ENCODE assay signal across 1 cellular context in genomic region chr12:110354172-110354780, GRCh38.
TF ChIP-seq lines count a peak whose summit lies in the region.

No MANE protein-coding gene starts in this region.

TF ChIP-seq in K562, 482 proteins besides CTCF, POLR2A, EP300 and RAD21 (continued from another document and continues in another):
- no peak for TF ChIP-seq USF1 (CRISPR knock-in tag; IDR thresholded peaks at IDR 0.05)
- TF ChIP-seq ZNF274 (IDR thresholded peaks at IDR 0.05; ENCODE audit: borderline replicate concordance, low read depth, low read length) = peak; percentile 75; the same call in 1 of the 2 replicates
- peak; percentile 42 for TF ChIP-seq ZBTB33 (CRISPR knock-in tag; IDR thresholded peaks at IDR 0.05)
- peak; percentile 46; the same call in 1 of the 2 replicates for TF ChIP-seq GABPA (tag; conservative IDR thresholded peaks at IDR 0.05; ENCODE audit: low read depth)
- peak in 1 of 2 experiments; percentile 95; a peak in 2 of 4 replicates for TF ChIP-seq BCLAF1 (IDR thresholded peaks at IDR 0.05; ENCODE audit: borderline replicate concordance in 1 of 2, control insufficient read depth in 1 of 2, low read depth in 2 of 2, low read length in 1 of 2)
- peak; percentile 63 to 87 for TF ChIP-seq MNT (conservative IDR thresholded peaks at IDR 0.05)
- TF ChIP-seq ZNF584 (CRISPR knock-in tag; IDR thresholded peaks at IDR 0.05; ENCODE audit: low read depth) = peak; percentile 76; the same call in 1 of the 2 replicates
- TF ChIP-seq SMARCC2 (IDR thresholded peaks at IDR 0.05; ENCODE audit: low read depth) = peak; percentile 89
- TF ChIP-seq PHB2 (IDR thresholded peaks at IDR 0.05; ENCODE audit: low read depth) = peak; percentile 90; the same call in 1 of the 2 replicates
- TF ChIP-seq FOSL1 (tag; conservative IDR thresholded peaks at IDR 0.05) = peak; percentile 95
- TF ChIP-seq ZBTB2 (IDR thresholded peaks at IDR 0.05) = peak; percentile 34; the same call in 1 of the 2 replicates
- 0 out of 2 replicates have a peak, but pooled peaks have one; percentile 80 for TF ChIP-seq ERF (CRISPR knock-in tag; IDR thresholded peaks at IDR 0.05)
- TF ChIP-seq PTBP1 (IDR thresholded peaks at IDR 0.05; ENCODE audit: low read depth, low read length) = peak; percentile 97
- peak in 1 of 2 experiments; percentile 41 for TF ChIP-seq AFF1 (IDR thresholded peaks at IDR 0.05; ENCODE audit: low read depth in 1 of 2, partially characterized antibody in 2 of 2)
- peak; percentile 77 for TF ChIP-seq NEUROD1 (IDR thresholded peaks at IDR 0.05; ENCODE audit: borderline replicate concordance, low read depth, low read length, partially characterized antibody)
- peak; percentile 75 for TF ChIP-seq SPI1 (IDR thresholded peaks at IDR 0.05; ENCODE audit: borderline replicate concordance, low read depth, low read length)
- peak; percentile 98 for TF ChIP-seq TCF3 (CRISPR knock-in tag; IDR thresholded peaks at IDR 0.05)
- peak; percentile 98 for TF ChIP-seq SMARCA4 (IDR thresholded peaks at IDR 0.05)
- TF ChIP-seq ZBTB1 (CRISPR knock-in tag; IDR thresholded peaks at IDR 0.05; ENCODE audit: borderline replicate concordance, low read depth) = no peak
- peak; percentile 90; the same call in 1 of the 2 replicates for TF ChIP-seq MED1 (CRISPR knock-in tag; IDR thresholded peaks at IDR 0.05; ENCODE audit: borderline replicate concordance)
- TF ChIP-seq CBFA2T2 (conservative IDR thresholded peaks at IDR 0.05) = peak; percentile 98
- TF ChIP-seq EP400 (IDR thresholded peaks at IDR 0.05) = peak; percentile 72
- TF ChIP-seq CTBP1 (IDR thresholded peaks at IDR 0.05; ENCODE audit: borderline replicate concordance) = peak; percentile 65; the same call in 1 of the 2 replicates
- TF ChIP-seq STAT5A (IDR thresholded peaks at IDR 0.05; ENCODE audit: borderline replicate concordance, low read length) = peak; percentile 96
- no peak; the same call in none of the 2 replicates for TF ChIP-seq MTA3 (IDR thresholded peaks at IDR 0.05; ENCODE audit: borderline replicate concordance)
- no peak for TF ChIP-seq TRIM28 (IDR thresholded peaks at IDR 0.05)
- TF ChIP-seq SP1 (CRISPR knock-in tag; IDR thresholded peaks at IDR 0.05) = peak; percentile 60
- TF ChIP-seq MTA2 (IDR thresholded peaks at IDR 0.05; ENCODE audit: low read depth) = peak; percentile 93
- TF ChIP-seq FOXK2 (conservative IDR thresholded peaks at IDR 0.05 in 1 of 2, IDR thresholded peaks at IDR 0.05 in 1 of 2; ENCODE audit: low read depth in 2 of 2) = peak; percentile 36 to 71; a peak in 2 of 4 replicates
- TF ChIP-seq MEF2D (tag; conservative IDR thresholded peaks at IDR 0.05; ENCODE audit: low read depth) = peak; percentile 78; the same call in 1 of the 2 replicates
- peak; percentile 94 for TF ChIP-seq RBM25 (IDR thresholded peaks at IDR 0.05; ENCODE audit: low read depth, low read length, severe bottlenecking)
- TF ChIP-seq IRF9 (tag; IDR thresholded peaks at IDR 0.05) = 0 out of 2 replicates have a peak, but pooled peaks have one; percentile 18
- TF ChIP-seq PHF21A (IDR thresholded peaks at IDR 0.05; ENCODE audit: borderline replicate concordance, low read depth) = peak; percentile 20; the same call in 1 of the 2 replicates
- TF ChIP-seq CXXC5 (CRISPR knock-in tag; IDR thresholded peaks at IDR 0.05) = peak; percentile 60
- peak; percentile 61; the same call in 1 of the 2 replicates for TF ChIP-seq ZNF511 (CRISPR knock-in tag; IDR thresholded peaks at IDR 0.05)
- TF ChIP-seq NR2C1 (IDR thresholded peaks at IDR 0.05) = no peak
- TF ChIP-seq NR2C1 (tag; IDR thresholded peaks at IDR 0.05) = peak; percentile 44; the same call in 1 of the 2 replicates
- TF ChIP-seq FOXP4 (CRISPR knock-in tag; IDR thresholded peaks at IDR 0.05; ENCODE audit: borderline replicate concordance) = 0 out of 2 replicates have a peak, but pooled peaks have one; percentile 46
- TF ChIP-seq HBP1 (CRISPR knock-in tag; IDR thresholded peaks at IDR 0.05) = peak; percentile 84; the same call in 1 of the 2 replicates
- TF ChIP-seq RCOR1 (IDR thresholded peaks at IDR 0.05; ENCODE audit: borderline replicate concordance in 1 of 2, low read depth in 2 of 2, low read length in 2 of 2) = peak; percentile 80 to 98
